Comparison of ENCODE assay signal across 22 cellular contexts in the genomic region with DNA sequence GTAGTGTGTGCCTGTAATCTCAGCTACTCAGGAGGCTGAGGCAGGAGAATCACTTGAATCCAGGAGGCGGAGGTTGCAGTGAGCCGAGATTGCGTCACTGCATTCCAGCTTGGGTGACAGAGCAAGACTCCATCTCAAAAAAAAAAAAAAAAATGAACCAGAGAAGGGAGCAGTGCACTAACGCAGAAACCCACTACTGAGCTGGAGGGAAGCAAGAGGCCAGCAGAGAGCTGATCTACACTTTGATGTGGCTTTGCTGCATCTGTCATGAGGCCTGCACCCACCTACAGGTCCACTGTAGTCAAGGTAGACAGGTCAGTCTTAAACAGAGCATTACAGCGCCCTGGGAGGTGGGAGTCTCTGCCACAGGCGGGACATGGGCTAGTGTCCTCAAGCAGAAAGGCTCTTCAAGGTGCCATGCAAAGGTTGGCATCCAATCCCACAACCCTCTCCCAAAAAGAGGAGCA. TPM values are rescaled to one million over a fixed set of nuclear protein-coding genes. Genes with fewer than 3 reads are reported as not detected.
"Had no signal": no experiment of that assay in that cellular context is flagged by ENCODE, and none has a peak within 500 bp of the region (broad histone marks: within the 10 kb centered on the region; RNA-seq: fewer than 3 reads in every experiment).

No MANE protein-coding gene starts in this region.

- H3K4me1 Mint-ChIP-seq: activated naive CD8-positive, alpha-beta T cell treated with anti-CD3 and anti-CD28 coated beads for 36 hours; central memory CD8-positive, alpha-beta T cell; memory B cell; naive thymus-derived CD8-positive, alpha-beta T cell had no signal

- H3K27ac ChIP-seq: brain microvascular endothelial cell, coronary artery, epithelial cell of prostate, skin epidermis, tibial nerve, VCaP had no signal

- H3K36me3 ChIP-seq: brain microvascular endothelial cell, tibial nerve had no signal

- H3K4me3 ChIP-seq: coronary artery, skin epidermis, tibial nerve had no signal

- H3K36me3 Mint-ChIP-seq: activated naive CD8-positive, alpha-beta T cell treated with anti-CD3 and anti-CD28 coated beads for 36 hours; memory B cell had no signal

- H3K9me3 Mint-ChIP-seq: activated CD8-positive, alpha-beta T cell treated with anti-CD3 and anti-CD28 coated beads for 36 hours; activated naive CD8-positive, alpha-beta T cell treated with anti-CD3 and anti-CD28 coated beads for 36 hours; activated T-helper 1 cell treated with anti-CD3 and anti-CD28 coated beads, Interleukin-12 subunit alpha, Interleukin-12 subunit beta, Interleukin-2, Interleukin-4 antibody, amounts not matched to agents 30 ng/mL and 10 ng/mL and 1 ng/mL, durations not matched to agents 14 hours and 24 hours and 36 hours; central memory CD8-positive, alpha-beta T cell; memory B cell had no signal

- DNase-seq: activated CD8-positive, alpha-beta memory T cell treated with anti-CD3 and anti-CD28 coated beads, Interleukin-2, amount 50 U/mL, for 4 hours; activated CD8-positive, alpha-beta T cell treated with anti-CD3 and anti-CD28 coated beads for 36 hours; activated naive CD8-positive, alpha-beta T cell treated with anti-CD3 and anti-CD28 coated beads for 36 hours; brain microvascular endothelial cell; effector CD8-positive, alpha-beta T cell; hippocampal formation; kidney glomerular epithelial cell; left ventricle myocardium superior; naive thymus-derived CD8-positive, alpha-beta T cell; stimulated activated CD4-positive, alpha-beta T cell treated with anti-CD3 and anti-CD28 coated beads, Interleukin-15, amount 100 ng/mL, for 24 hours; stimulated activated CD4-positive, alpha-beta T cell treated with anti-CD3 and anti-CD28 coated beads, Interleukin-4, amount 100 ng/mL, for 1 hour; stimulated activated naive CD4-positive, alpha-beta T cell had no signal

- H3K4me1 ChIP-seq: tibial nerve had no signal

- H3K4me3 Mint-ChIP-seq: activated CD8-positive, alpha-beta T cell treated with anti-CD3 and anti-CD28 coated beads for 36 hours; activated naive CD8-positive, alpha-beta T cell treated with anti-CD3 and anti-CD28 coated beads for 36 hours; activated T-helper 1 cell treated with anti-CD3 and anti-CD28 coated beads, Interleukin-12 subunit alpha, Interleukin-12 subunit beta, Interleukin-2, Interleukin-4 antibody, amounts not matched to agents 30 ng/mL and 10 ng/mL and 1 ng/mL, durations not matched to agents 14 hours and 24 hours and 36 hours; central memory CD8-positive, alpha-beta T cell; memory B cell; naive thymus-derived CD8-positive, alpha-beta T cell had no signal

- H3K27me3 ChIP-seq: brain microvascular endothelial cell, tibial nerve had no signal

- ATAC-seq: activated CD8-positive, alpha-beta T cell treated with anti-CD3 and anti-CD28 coated beads for 36 hours; left ventricle myocardium superior; naive thymus-derived CD8-positive, alpha-beta T cell had no signal

- H3K9me3 ChIP-seq: tibial nerve had no signal

- H3K27me3 Mint-ChIP-seq: activated CD8-positive, alpha-beta T cell treated with anti-CD3 and anti-CD28 coated beads for 36 hours had no signal

- H3K27ac Mint-ChIP-seq: activated CD8-positive, alpha-beta T cell treated with anti-CD3 and anti-CD28 coated beads for 36 hours; activated naive CD8-positive, alpha-beta T cell treated with anti-CD3 and anti-CD28 coated beads for 36 hours; activated T-helper 1 cell treated with anti-CD3 and anti-CD28 coated beads, Interleukin-12 subunit alpha, Interleukin-12 subunit beta, Interleukin-2, Interleukin-4 antibody, amounts not matched to agents 30 ng/mL and 10 ng/mL and 1 ng/mL, durations not matched to agents 14 hours and 24 hours and 36 hours; memory B cell; naive thymus-derived CD8-positive, alpha-beta T cell had no signal

RNA-seq across cellular contexts. Expression of a gene that starts 30.0 kb away (rescaled TPM):
- total RNA-seq: activated CD8-positive, alpha-beta T cell treated with anti-CD3 and anti-CD28 coated beads for 36 hours; activated naive CD8-positive, alpha-beta T cell treated with anti-CD3 and anti-CD28 coated beads for 36 hours; activated T-helper 1 cell treated with anti-CD3 and anti-CD28 coated beads, Interleukin-12 subunit alpha, Interleukin-12 subunit beta, Interleukin-2, Interleukin-4 antibody, amounts not matched to agents 30 ng/mL and 10 ng/mL and 1 ng/mL, durations not matched to agents 14 hours and 24 hours and 36 hours; left ventricle myocardium superior; naive thymus-derived CD8-positive, alpha-beta T cell; subcutaneous adipose tissue; T-helper 1 cell treated with Interleukin-12 subunit alpha and Interleukin-12 subunit beta and Interleukin-4 antibody, amounts not matched to agents 30 ng/mL and 1 ng/mL, for 36 hours; tibial nerve had no signal
- polyA plus RNA-seq: naive thymus-derived CD8-positive, alpha-beta T cell had no signal
